Comparison of ENCODE assay signal across 2 cellular contexts in the genomic region with DNA sequence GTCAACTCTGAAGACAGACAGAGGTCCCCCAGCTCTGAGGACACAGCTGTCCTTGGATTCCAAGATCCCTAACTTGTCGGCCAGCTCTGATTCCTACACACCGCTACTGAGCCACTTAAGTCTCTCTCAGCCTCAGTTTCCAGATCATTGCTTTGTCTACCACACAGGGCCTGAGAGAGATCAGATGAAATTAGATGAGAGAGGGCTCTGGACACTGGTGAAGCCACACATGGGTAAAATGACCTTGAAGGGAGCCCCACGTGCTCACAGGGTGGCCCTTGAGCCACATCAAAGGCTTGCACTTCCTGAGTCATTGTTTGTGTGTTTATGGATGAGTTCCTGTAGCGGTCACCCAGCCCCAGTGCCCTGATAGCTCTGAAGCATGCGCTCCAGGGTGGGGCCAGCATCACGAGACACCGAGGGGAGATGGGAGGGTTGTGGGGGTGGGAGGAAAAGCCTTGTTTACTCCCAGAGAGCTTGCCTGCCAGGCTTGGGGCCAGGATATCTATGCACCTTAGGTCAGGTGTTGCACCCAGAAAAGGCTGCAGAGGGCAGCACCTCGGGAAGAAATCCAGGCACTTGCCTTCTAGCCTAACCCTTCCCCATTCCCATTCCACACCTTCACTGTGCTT.
TF ChIP-seq lines count a peak whose summit lies in the region.

No MANE protein-coding gene starts in this region.

TF ChIP-seq in K562, 482 proteins besides CTCF, POLR2A, EP300 and RAD21 (continues in another document):
- TF ChIP-seq, protein P1, sequence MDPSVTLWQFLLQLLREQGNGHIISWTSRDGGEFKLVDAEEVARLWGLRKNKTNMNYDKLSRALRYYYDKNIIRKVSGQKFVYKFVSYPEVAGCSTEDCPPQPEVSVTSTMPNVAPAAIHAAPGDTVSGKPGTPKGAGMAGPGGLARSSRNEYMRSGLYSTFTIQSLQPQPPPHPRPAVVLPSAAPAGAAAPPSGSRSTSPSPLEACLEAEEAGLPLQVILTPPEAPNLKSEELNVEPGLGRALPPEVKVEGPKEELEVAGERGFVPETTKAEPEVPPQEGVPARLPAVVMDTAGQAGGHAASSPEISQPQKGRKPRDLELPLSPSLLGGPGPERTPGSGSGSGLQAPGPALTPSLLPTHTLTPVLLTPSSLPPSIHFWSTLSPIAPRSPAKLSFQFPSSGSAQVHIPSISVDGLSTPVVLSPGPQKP (CRISPR knock-in tag; IDR thresholded peaks at IDR 0.05) = no peak
- TF ChIP-seq GATAD2B (IDR thresholded peaks at IDR 0.05; ENCODE audit: borderline replicate concordance) (no peak), MLLT1 (IDR thresholded peaks at IDR 0.05) (no peak), ARID3A (IDR thresholded peaks at IDR 0.05; ENCODE audit: borderline replicate concordance, low read depth, low read length) (no peak)

TF ChIP-seq in HepG2, 621 proteins besides CTCF, POLR2A, EP300 and RAD21 (continues in another document):
- TF ChIP-seq ZNF746 (CRISPR knock-in tag; IDR thresholded peaks at IDR 0.05) (peak; percentile 96), SNAPC4 (CRISPR knock-in tag; IDR thresholded peaks at IDR 0.05) (no peak), TEAD2 (CRISPR knock-in tag; IDR thresholded peaks at IDR 0.05) (no peak), GATA4 (IDR thresholded peaks at IDR 0.05; ENCODE audit: borderline replicate concordance, low read depth) (peak; percentile 85; the same call in 1 of the 2 replicates), NRL (CRISPR knock-in tag; IDR thresholded peaks at IDR 0.05; ENCODE audit: borderline replicate concordance) (peak; percentile 72), ZNF280D (CRISPR knock-in tag; IDR thresholded peaks at IDR 0.05) (peak; percentile 99), NFYB (CRISPR knock-in tag; IDR thresholded peaks at IDR 0.05) (0 out of 2 replicates have a peak, but pooled peaks have one; percentile 25), PPARG (CRISPR knock-in tag; conservative IDR thresholded peaks at IDR 0.05) (peak; percentile 83), JARID2 (CRISPR knock-in tag; IDR thresholded peaks at IDR 0.05; ENCODE audit: insufficient replicate concordance) (no peak), FOXJ3 (CRISPR knock-in tag; IDR thresholded peaks at IDR 0.05; ENCODE audit: borderline replicate concordance) (peak; percentile 97), PREB (CRISPR knock-in tag; IDR thresholded peaks at IDR 0.05) (no peak), ETS1 (CRISPR knock-in tag; IDR thresholded peaks at IDR 0.05) (0 out of 2 replicates have a peak, but pooled peaks have one; percentile 65), ZNF775 (CRISPR knock-in tag; IDR thresholded peaks at IDR 0.05; ENCODE audit: borderline replicate concordance) (no peak), MBNL3 (CRISPR knock-in tag; conservative IDR thresholded peaks at IDR 0.05) (no peak), ZNF12 (CRISPR knock-in tag; IDR thresholded peaks at IDR 0.05) (peak; percentile 86; the same call in 1 of the 2 replicates), E2F5 (CRISPR knock-in tag; conservative IDR thresholded peaks at IDR 0.05) (no peak), DNMT3B (CRISPR knock-in tag; conservative IDR thresholded peaks at IDR 0.05) (0 out of 2 replicates have a peak, but pooled peaks have one; percentile 86), ZNF431 (CRISPR knock-in tag; IDR thresholded peaks at IDR 0.05; ENCODE audit: borderline replicate concordance, low read depth) (peak; percentile 96), ZNF414 (CRISPR knock-in tag; IDR thresholded peaks at IDR 0.05) (peak; percentile 83; the same call in 1 of the 2 replicates), NKX3-1 (CRISPR knock-in tag; IDR thresholded peaks at IDR 0.05) (peak; percentile 97), ISL2 (CRISPR knock-in tag; IDR thresholded peaks at IDR 0.05) (peak; percentile 97), REST (IDR thresholded peaks at IDR 0.05; ENCODE audit: borderline replicate concordance in 1 of 2, low read depth in 1 of 2, low read length in 2 of 2) (peak in 1 of 2 experiments; percentile 81; a peak in 1 of 4 replicates), ZNF253 (CRISPR knock-in tag; IDR thresholded peaks at IDR 0.05; ENCODE audit: borderline replicate concordance) (0 out of 2 replicates have a peak, but pooled peaks have one; percentile 79)
- TF ChIP-seq, protein P2, sequence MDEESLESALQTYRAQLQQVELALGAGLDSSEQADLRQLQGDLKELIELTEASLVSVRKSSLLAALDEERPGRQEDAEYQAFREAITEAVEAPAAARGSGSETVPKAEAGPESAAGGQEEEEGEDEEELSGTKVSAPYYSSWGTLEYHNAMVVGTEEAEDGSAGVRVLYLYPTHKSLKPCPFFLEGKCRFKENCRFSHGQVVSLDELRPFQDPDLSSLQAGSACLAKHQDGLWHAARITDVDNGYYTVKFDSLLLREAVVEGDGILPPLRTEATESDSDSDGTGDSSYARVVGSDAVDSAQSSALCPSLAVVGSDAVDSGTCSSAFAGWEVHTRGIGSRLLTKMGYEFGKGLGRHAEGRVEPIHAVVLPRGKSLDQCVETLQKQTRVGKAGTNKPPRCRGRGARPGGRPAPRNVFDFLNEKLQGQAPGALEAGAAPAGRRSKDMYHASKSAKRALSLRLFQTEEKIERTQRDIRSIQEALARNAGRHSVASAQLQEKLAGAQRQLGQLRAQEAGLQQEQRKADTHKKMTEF (CRISPR knock-in tag; IDR thresholded peaks at IDR 0.05) = peak; percentile 100
- TF ChIP-seq, protein P3, sequence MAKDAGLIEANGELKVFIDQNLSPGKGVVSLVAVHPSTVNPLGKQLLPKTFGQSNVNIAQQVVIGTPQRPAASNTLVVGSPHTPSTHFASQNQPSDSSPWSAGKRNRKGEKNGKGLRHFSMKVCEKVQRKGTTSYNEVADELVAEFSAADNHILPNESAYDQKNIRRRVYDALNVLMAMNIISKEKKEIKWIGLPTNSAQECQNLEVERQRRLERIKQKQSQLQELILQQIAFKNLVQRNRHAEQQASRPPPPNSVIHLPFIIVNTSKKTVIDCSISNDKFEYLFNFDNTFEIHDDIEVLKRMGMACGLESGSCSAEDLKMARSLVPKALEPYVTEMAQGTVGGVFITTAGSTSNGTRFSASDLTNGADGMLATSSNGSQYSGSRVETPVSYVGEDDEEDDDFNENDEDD (CRISPR knock-in tag; IDR thresholded peaks at IDR 0.05; ENCODE audit: borderline replicate concordance) = peak; percentile 92
